In genomic region chr1:2412773-2413494, GRCh38 we compare ENCODE assay signal across 8 cellular contexts. TPM values are rescaled to one million over a fixed set of nuclear protein-coding genes. Genes with fewer than 3 reads are reported as not detected.
DNase-seq lines count a peak whose midpoint lies in the region; ATAC-seq and TF ChIP-seq lines count a peak whose summit lies in the region.

No MANE protein-coding gene starts in this region.

- H3K27ac ChIP-seq in CD8-positive, alpha-beta T cell (ENCODE audit: low read depth, low read length), result peak overlapping the region; percentile 93
- H3K27ac ChIP-seq in OCI-LY3 (ENCODE audit: low read length) (peak overlapping the region; percentile 61), lower lobe of right lung (peak overlapping the region; percentile 94)

- H3K9me3 ChIP-seq in CD8-positive, alpha-beta T cell (ENCODE audit: low read length), result no peaks in the 10 kb centered on the region
- no peaks in the 10 kb centered on the region for H3K9me3 ChIP-seq in OCI-LY3 (ENCODE audit: insufficient read depth, low read length)
- no peaks in the 10 kb centered on the region for H3K9me3 ChIP-seq in lower lobe of right lung

- TF ChIP-seq CTCF in CD8-positive, alpha-beta T cell (IDR thresholded peaks at IDR 0.05), result no peak
- TF ChIP-seq CTCF in OCI-LY3 (IDR thresholded peaks at IDR 0.05; ENCODE audit: low read depth, low read length) (no peak), chondrocyte (IDR thresholded peaks at IDR 0.05) (peak; percentile 19), lower lobe of right lung (IDR thresholded peaks at IDR 0.05) (no peak), type B pancreatic cell (conservative IDR thresholded peaks at IDR 0.05) (no peak)

- peaks cover 22% of the 10 kb centered on the region for H3K79me2 ChIP-seq in OCI-LY3 (ENCODE audit: low read length)

- H3K9ac ChIP-seq in OCI-LY3 (ENCODE audit: low read length), result peak overlapping the region; percentile 86

- no peaks in the 10 kb centered on the region for H3K9me3 Mint-ChIP-seq in CD8-positive, alpha-beta T cell
- H3K9me3 Mint-ChIP-seq in chondrocyte (ENCODE audit: low read depth) (no peaks in the 10 kb centered on the region), type B pancreatic cell (no peaks in the 10 kb centered on the region)

- intact Hi-C loops in CD8-positive, alpha-beta T cell (cut with DNase I, micrococcal nuclease), result loop anchor here (1.0 to 10.0 kb wide), 9 partner anchors 22 to 1212 kb away; partner anchors contain the start of genes MORN1 (in 2 of the 2), PANK4 (in 2 of the 2), PRXL2B (in 2 of the 2) and RER1 (in 2 of the 2)
- intact Hi-C loops in lower lobe of right lung (cut with DNase I), result no loop called here

- H3K36me3 ChIP-seq in CD8-positive, alpha-beta T cell (ENCODE audit: insufficient read depth, low read length), result peaks cover 6% of the 10 kb centered on the region
- no peaks in the 10 kb centered on the region for H3K36me3 ChIP-seq in OCI-LY3 (replicated peaks; ENCODE audit: low read depth, low read length)
- peaks cover 10% of the 10 kb centered on the region for H3K36me3 ChIP-seq in lower lobe of right lung

- H3K4me2 ChIP-seq in OCI-LY3 (ENCODE audit: low read length), result peak overlapping the region; percentile 94

- peak overlapping the region; percentile 89 for H3K4me3 ChIP-seq in CD8-positive, alpha-beta T cell (ENCODE audit: low read depth, low read length)
- H3K4me3 ChIP-seq in OCI-LY3 (ENCODE audit: low read length) (peak overlapping the region; percentile 80), lower lobe of right lung (peak overlapping the region; percentile 97)

- no peaks in the 10 kb centered on the region for H3K27me3 Mint-ChIP-seq in CD8-positive, alpha-beta T cell (ENCODE audit: low read depth)
- H3K27me3 Mint-ChIP-seq in chondrocyte (ENCODE audit: low read depth) (peaks cover under 1% of the 10 kb centered on the region), type B pancreatic cell (peaks cover 12% of the 10 kb centered on the region)

- DNase-seq in CD8-positive, alpha-beta T cell, result peak in 1 of 7 experiments; percentile 56
- DNase-seq in chondrocyte (ENCODE audit: low spot score) (no peak), lower lobe of right lung (no peak), type B pancreatic cell (ENCODE audit: extremely low spot score, unreplicated experiment) (no peak), glomerular visceral epithelial cell (ENCODE audit: extremely low spot score) (no peak)

- peak overlapping the region; percentile 93 for H3K27ac Mint-ChIP-seq in CD8-positive, alpha-beta T cell
- H3K27ac Mint-ChIP-seq in chondrocyte (ENCODE audit: unreplicated experiment) (no peak overlapping the region), type B pancreatic cell (no peak overlapping the region)

- no peaks in the 10 kb centered on the region for H3K27me3 ChIP-seq in CD8-positive, alpha-beta T cell (ENCODE audit: insufficient read depth, low read length)
- peaks cover 14% of the 10 kb centered on the region; the same call in 1 of the 2 replicates for H3K27me3 ChIP-seq in OCI-LY3 (ENCODE audit: low read depth, low read length)
- peaks cover 29% of the 10 kb centered on the region for H3K27me3 ChIP-seq in lower lobe of right lung (ENCODE audit: low read depth)

- peaks cover 53% of the 10 kb centered on the region for H3K4me1 ChIP-seq in CD8-positive, alpha-beta T cell (ENCODE audit: insufficient read depth, low read length)
- H3K4me1 ChIP-seq in OCI-LY3 (ENCODE audit: low read length) (peaks cover 34% of the 10 kb centered on the region), lower lobe of right lung (peaks cover 32% of the 10 kb centered on the region)

- no peak for ATAC-seq in CD8-positive, alpha-beta T cell
- ATAC-seq in GM18873 (IDR thresholded peaks at IDR 0.05; ENCODE audit: low FRiP score, unreplicated experiment) (peak; percentile 13), HG03039 (IDR thresholded peaks at IDR 0.05; ENCODE audit: unreplicated experiment) (peak; percentile 12), lower lobe of right lung (peak; percentile 52 to 59)

- H2AFZ ChIP-seq in OCI-LY3 (ENCODE audit: low read depth, low read length), result no peak overlapping the region

- H4K20me1 ChIP-seq in OCI-LY3 (ENCODE audit: insufficient read depth, low read length), result no peaks in the 10 kb centered on the region

- CTCF ChIA-PET in CD8-positive, alpha-beta T cell (lab: Charles Lee), result interaction anchor here (0.9 to 1.7 kb wide), 5 partner anchors 24 to 149 kb away, joined by 3 to 13 read pairs (median 3); no protein-coding TSS in a partner anchor

- peak overlapping the region; percentile 86 for H3K4me3 Mint-ChIP-seq in CD8-positive, alpha-beta T cell
- H3K4me3 Mint-ChIP-seq in chondrocyte (ENCODE audit: unreplicated experiment) (peak overlapping the region; percentile 72), type B pancreatic cell (peak overlapping the region; percentile 89)

- POLR2A ChIA-PET in CD8-positive, alpha-beta T cell (lab: Charles Lee), result interaction anchor here (1.0 to 2.9 kb wide), 7 partner anchors 21 to 218 kb away, joined by 3 to 15 read pairs (median 6); partner anchors contain the start of genes FAAP20, MORN1, PRXL2B and RER1

- H3K36me3 Mint-ChIP-seq in CD8-positive, alpha-beta T cell, result peaks cover 15% of the 10 kb centered on the region
- H3K36me3 Mint-ChIP-seq in chondrocyte (ENCODE audit: low read depth) (no peaks in the 10 kb centered on the region), type B pancreatic cell (no peaks in the 10 kb centered on the region)

- peaks cover 40% of the 10 kb centered on the region for H3K4me1 Mint-ChIP-seq in CD8-positive, alpha-beta T cell (ENCODE audit: low read depth)
- peaks cover 18% of the 10 kb centered on the region for H3K4me1 Mint-ChIP-seq in chondrocyte (ENCODE audit: low read depth)
- H3K4me1 Mint-ChIP-seq in type B pancreatic cell (ENCODE audit: unreplicated experiment), result peaks cover 8% of the 10 kb centered on the region

RNA-seq across cellular contexts. Expression of gene PEX10, which starts 0.6 kb away (rescaled TPM):
- 10 to 100 TPM; 11.6 to 11.8 TPM for total RNA-seq in CD8-positive, alpha-beta T cell
- total RNA-seq in chondrocyte (20.6 to 33.0 TPM (median 23.4 TPM) in 3 replicates), lower lobe of right lung (12.4 TPM), type B pancreatic cell (ENCODE audit: low replicate concordance) (26.7 and 27.3 TPM in 2 replicates)

RNA-seq across cellular contexts. Expression of gene RER1, which starts 21.3 kb away (rescaled TPM):
- total RNA-seq in CD8-positive, alpha-beta T cell, result 10 to 100 TPM; 54.6 to 58.7 TPM
- 158 to 177 TPM (median 175 TPM) in 3 replicates for total RNA-seq in chondrocyte
- total RNA-seq in lower lobe of right lung, result 133 TPM
- total RNA-seq in type B pancreatic cell (ENCODE audit: low replicate concordance), result 126 and 174 TPM in 2 replicates

RNA-seq across cellular contexts. Expression of gene MORN1, which starts 21.6 kb away (rescaled TPM):
- total RNA-seq in CD8-positive, alpha-beta T cell, result 1 to 10 TPM; 4.9 to 5.0 TPM
- 6.7 to 10.0 TPM (median 8.1 TPM) in 3 replicates for total RNA-seq in chondrocyte
- total RNA-seq in lower lobe of right lung, result 13.4 TPM
- total RNA-seq in type B pancreatic cell (ENCODE audit: low replicate concordance), result 17.7 and 27.5 TPM in 2 replicates
